ENCODE assay signal across 21 cellular contexts in the genomic region with DNA sequence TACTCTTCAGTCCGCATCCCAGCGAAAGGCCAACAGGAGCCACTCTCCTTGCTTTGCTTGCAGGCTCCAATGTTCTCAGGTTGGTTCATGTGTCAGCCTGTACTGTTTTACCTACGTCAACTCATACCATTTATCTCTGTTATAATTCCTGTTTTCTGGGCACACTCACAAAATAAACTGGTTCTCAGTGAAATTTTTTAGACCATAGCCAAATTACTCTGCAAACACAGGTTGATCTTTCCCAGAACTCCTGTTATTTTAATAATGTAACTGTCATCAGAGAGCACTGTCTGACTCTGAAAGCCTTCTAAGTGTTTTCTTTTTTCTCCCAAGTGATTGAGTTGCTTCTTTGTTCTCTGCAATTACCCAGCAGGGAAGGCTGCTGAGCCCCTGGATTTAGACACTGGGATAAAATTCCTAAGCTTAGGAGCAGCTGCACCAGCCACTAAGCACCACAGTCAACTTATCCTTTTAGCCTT.
A peak's percentile ranks its signal among the peaks of the same experiment; 100 is the strongest.
DNase-seq lines count a peak whose midpoint lies in the region; TF ChIP-seq lines count a peak whose summit lies in the region.
"Had no signal": no experiment of that assay in that cellular context is flagged by ENCODE, and none has a peak within 500 bp of the region (broad histone marks: within the 10 kb centered on the region; RNA-seq: fewer than 3 reads in every experiment).

No MANE protein-coding gene starts in this region.

- no peak overlapping the region for H4K8ac ChIP-seq in mesendoderm (ENCODE audit: low read depth, low read length)

- no CpG with 5 or more reads among the region's 3 CpGs for WGBS in mesendoderm (ENCODE audit: extremely low coverage, insufficient coverage, low lambda C conversion rate)

- TF ChIP-seq CTCF in WERI-Rb-1 (IDR thresholded peaks at IDR 0.05; ENCODE audit: low read depth, low read length) (no peak), type B pancreatic cell (conservative IDR thresholded peaks at IDR 0.05) (no peak)

- no peak overlapping the region for H2BK15ac ChIP-seq in mesendoderm (replicated peaks; ENCODE audit: low read depth)

- H3K27me3 ChIP-seq in WERI-Rb-1 (ENCODE audit: insufficient read depth, low read depth, severe bottlenecking) (peaks cover 2% of the 10 kb centered on the region), mesendoderm (ENCODE audit: insufficient read depth, low read length, poor library complexity) (no peaks in the 10 kb centered on the region)
- H3K27me3 ChIP-seq: BE2C, esophagus muscularis mucosa, spleen had no signal

- no peak overlapping the region for H2BK5ac ChIP-seq in mesendoderm (ENCODE audit: low read length)

- H3K4me1 Mint-ChIP-seq in type B pancreatic cell (ENCODE audit: unreplicated experiment), result peaks cover 38% of the 10 kb centered on the region
- H3K4me1 Mint-ChIP-seq: activated naive CD8-positive, alpha-beta T cell treated with anti-CD3 and anti-CD28 coated beads, Interleukin-2, amount 10 ng/mL, durations not matched to agents 7 days and 5 days had no signal

- H3K4me3 Mint-ChIP-seq in type B pancreatic cell, result peak overlapping the region; percentile 43
- H3K4me3 Mint-ChIP-seq: activated CD8-positive, alpha-beta T cell treated with anti-CD3 and anti-CD28 coated beads, Interleukin-2, amount 10 ng/mL, durations not matched to agents 7 days and 5 days; activated naive CD8-positive, alpha-beta T cell treated with anti-CD3 and anti-CD28 coated beads, Interleukin-2, amount 10 ng/mL, durations not matched to agents 7 days and 5 days had no signal

- DNase-seq in NCI-H1105 treated with DMSO at 0.1 percent for 48 hours (lab: John Stamatoyannopoulos, UW) (peak; percentile 10), NCI-H1105 (lab: John Stamatoyannopoulos, UW) (no peak), WERI-Rb-1 (peak; percentile 59), mesendoderm (peak; percentile 42), type B pancreatic cell (ENCODE audit: extremely low spot score, unreplicated experiment) (no peak), NCI-H2029 treated with DMSO at 0.1 percent for 48 hours (lab: John Stamatoyannopoulos, UW) (no peak), NCI-H2107 (lab: John Stamatoyannopoulos, UW) (no peak), MV-4-11 (lab: John Stamatoyannopoulos, UW) (no peak)
- DNase-seq: 8988T; activated CD8-positive, alpha-beta T cell treated with anti-CD3 and anti-CD28 coated beads, Interleukin-2, amount 10 ng/mL, durations not matched to agents 7 days and 5 days; activated naive CD8-positive, alpha-beta T cell treated with anti-CD3 and anti-CD28 coated beads, Interleukin-2, amount 10 ng/mL, durations not matched to agents 7 days and 5 days; BE2C; caudate nucleus; dorsolateral prefrontal cortex; NCI-H146; NCI-H510A treated with DMSO at 0.1 percent for 48 hours; SHP77; spleen; stimulated activated CD8-positive, alpha-beta memory T cell treated with anti-CD3 and anti-CD28 coated beads, Interleukin-4, amount 100 ng/mL, for 48 hours had no signal

- peaks cover 3% of the 10 kb centered on the region for H3K36me3 Mint-ChIP-seq in type B pancreatic cell
- H3K36me3 Mint-ChIP-seq: activated naive CD8-positive, alpha-beta T cell treated with anti-CD3 and anti-CD28 coated beads, Interleukin-2, amount 10 ng/mL, durations not matched to agents 7 days and 5 days had no signal

- H3K27ac ChIP-seq in WERI-Rb-1 (0 out of 2 replicates have a peak overlapping the region, but pooled peaks have one; percentile 24), mesendoderm (ENCODE audit: low read depth, low read length) (no peak overlapping the region)
- H3K27ac ChIP-seq: dorsolateral prefrontal cortex, esophagus muscularis mucosa, spleen, VCaP had no signal

- H4K5ac ChIP-seq in mesendoderm (ENCODE audit: low read length), result no peak overlapping the region

- H3K18ac ChIP-seq in mesendoderm (ENCODE audit: low read length), result no peak overlapping the region

- H3K79me1 ChIP-seq in mesendoderm (ENCODE audit: low read length), result no peaks in the 10 kb centered on the region

- peak overlapping the region; percentile 32 for H3K27ac Mint-ChIP-seq in type B pancreatic cell
- H3K27ac Mint-ChIP-seq: activated CD8-positive, alpha-beta T cell treated with anti-CD3 and anti-CD28 coated beads, Interleukin-2, amount 10 ng/mL, durations not matched to agents 7 days and 5 days; activated naive CD8-positive, alpha-beta T cell treated with anti-CD3 and anti-CD28 coated beads, Interleukin-2, amount 10 ng/mL, durations not matched to agents 7 days and 5 days had no signal

- no peak overlapping the region for H3K9ac ChIP-seq in mesendoderm (ENCODE audit: low read length)

- peaks cover 3% of the 10 kb centered on the region for H3K9me3 ChIP-seq in WERI-Rb-1 (ENCODE audit: severe bottlenecking)
- H3K9me3 ChIP-seq: BE2C had no signal

- no peaks in the 10 kb centered on the region for H3K4me1 ChIP-seq in mesendoderm (ENCODE audit: control insufficient read depth, low read depth, low read length)
- H3K4me1 ChIP-seq: esophagus muscularis mucosa had no signal

- H3K36me3 ChIP-seq in WERI-Rb-1 (no peaks in the 10 kb centered on the region), mesendoderm (ENCODE audit: control insufficient read depth, insufficient read depth, low read length) (no peaks in the 10 kb centered on the region)
- H3K36me3 ChIP-seq: BE2C, esophagus muscularis mucosa, spleen had no signal

- peaks cover 3% of the 10 kb centered on the region for H3K27me3 Mint-ChIP-seq in type B pancreatic cell

- no peak overlapping the region for H3K23ac ChIP-seq in mesendoderm (ENCODE audit: low read length)

- H2AK5ac ChIP-seq in mesendoderm (ENCODE audit: low read length), result no peak overlapping the region

- peaks cover 7% of the 10 kb centered on the region for H3K9me3 Mint-ChIP-seq in type B pancreatic cell

- no peak overlapping the region for H3K56ac ChIP-seq in mesendoderm (ENCODE audit: low read length)

- H2BK120ac ChIP-seq in mesendoderm (ENCODE audit: low read depth, low read length), result no peak overlapping the region

- H3K4me2 ChIP-seq in mesendoderm (ENCODE audit: low read length), result no peak overlapping the region

- H3K79me2 ChIP-seq in mesendoderm (ENCODE audit: control insufficient read depth, insufficient read depth, low read length), result no peaks in the 10 kb centered on the region

- H3K4ac ChIP-seq in mesendoderm (ENCODE audit: low read depth, low read length), result no peak overlapping the region

- H3K4me3 ChIP-seq in WERI-Rb-1 (ENCODE audit: low read depth, low read length) (no peak overlapping the region), mesendoderm (ENCODE audit: low read length) (no peak overlapping the region)
- H3K4me3 ChIP-seq: dorsolateral prefrontal cortex, esophagus muscularis mucosa, spleen had no signal

Comparison
In these comparisons a context has a peak if more than half of its experiments do, and no peak if none do; other contexts are left out.
1. DNase-seq: peak in NCI-H1105 treated with DMSO at 0.1 percent for 48 hours (single experiment), WERI-Rb-1 (single experiment) and mesendoderm (single experiment); none in NCI-H1105 (single experiment), type B pancreatic cell (single experiment), NCI-H2029 treated with DMSO at 0.1 percent for 48 hours (single experiment), NCI-H2107 (single experiment) and MV-4-11 (single experiment).